1 cellular context compared by ENCODE assay signal in genomic region chr16:75267631-75268264, GRCh38.
TF ChIP-seq lines count a peak whose summit lies in the region.

No MANE protein-coding gene starts in this region.

TF ChIP-seq in HepG2, 621 proteins besides CTCF, POLR2A, EP300 and RAD21 (continued from another document and continues in another):
- no peak for TF ChIP-seq SP2 (CRISPR knock-in tag; IDR thresholded peaks at IDR 0.05)
- TF ChIP-seq JUNB (CRISPR knock-in tag; IDR thresholded peaks at IDR 0.05; ENCODE audit: borderline replicate concordance), result no peak
- no peak for TF ChIP-seq ZNF468 (CRISPR knock-in tag; IDR thresholded peaks at IDR 0.05)
- TF ChIP-seq ZNF264 (CRISPR knock-in tag; IDR thresholded peaks at IDR 0.05), result no peak
- TF ChIP-seq TCF12 (IDR thresholded peaks at IDR 0.05), result no peak
- TF ChIP-seq TCF12 (CRISPR knock-in tag; IDR thresholded peaks at IDR 0.05), result no peak
- no peak for TF ChIP-seq FOXA1 (IDR thresholded peaks at IDR 0.05)
- no peak for TF ChIP-seq FOXA1 (CRISPR knock-in tag; IDR thresholded peaks at IDR 0.05)
- no peak for TF ChIP-seq ZNF383 (CRISPR knock-in tag; IDR thresholded peaks at IDR 0.05; ENCODE audit: borderline replicate concordance)
- no peak for TF ChIP-seq NFIB (CRISPR knock-in tag; IDR thresholded peaks at IDR 0.05; ENCODE audit: borderline replicate concordance)
- TF ChIP-seq, protein P1, sequence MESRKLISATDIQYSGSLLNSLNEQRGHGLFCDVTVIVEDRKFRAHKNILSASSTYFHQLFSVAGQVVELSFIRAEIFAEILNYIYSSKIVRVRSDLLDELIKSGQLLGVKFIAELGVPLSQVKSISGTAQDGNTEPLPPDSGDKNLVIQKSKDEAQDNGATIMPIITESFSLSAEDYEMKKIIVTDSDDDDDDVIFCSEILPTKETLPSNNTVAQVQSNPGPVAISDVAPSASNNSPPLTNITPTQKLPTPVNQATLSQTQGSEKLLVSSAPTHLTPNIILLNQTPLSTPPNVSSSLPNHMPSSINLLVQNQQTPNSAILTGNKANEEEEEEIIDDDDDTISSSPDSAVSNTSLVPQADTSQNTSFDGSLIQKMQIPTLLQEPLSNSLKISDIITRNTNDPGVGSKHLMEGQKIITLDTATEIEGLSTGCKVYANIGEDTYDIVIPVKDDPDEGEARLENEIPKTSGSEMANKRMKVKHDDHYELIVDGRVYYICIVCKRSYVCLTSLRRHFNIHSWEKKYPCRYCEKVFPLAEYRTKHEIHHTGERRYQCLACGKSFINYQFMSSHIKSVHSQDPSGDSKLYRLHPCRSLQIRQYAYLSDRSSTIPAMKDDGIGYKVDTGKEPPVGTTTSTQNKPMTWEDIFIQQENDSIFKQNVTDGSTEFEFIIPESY (CRISPR knock-in tag; IDR thresholded peaks at IDR 0.05), result no peak
- no peak for TF ChIP-seq ZBTB8A (CRISPR knock-in tag; IDR thresholded peaks at IDR 0.05; ENCODE audit: borderline replicate concordance, low read depth)
- no peak for TF ChIP-seq EEA1 (CRISPR knock-in tag; IDR thresholded peaks at IDR 0.05; ENCODE audit: borderline replicate concordance)
- no peak for TF ChIP-seq ZNF83 (CRISPR knock-in tag; IDR thresholded peaks at IDR 0.05; ENCODE audit: borderline replicate concordance)
- TF ChIP-seq, protein P2, sequence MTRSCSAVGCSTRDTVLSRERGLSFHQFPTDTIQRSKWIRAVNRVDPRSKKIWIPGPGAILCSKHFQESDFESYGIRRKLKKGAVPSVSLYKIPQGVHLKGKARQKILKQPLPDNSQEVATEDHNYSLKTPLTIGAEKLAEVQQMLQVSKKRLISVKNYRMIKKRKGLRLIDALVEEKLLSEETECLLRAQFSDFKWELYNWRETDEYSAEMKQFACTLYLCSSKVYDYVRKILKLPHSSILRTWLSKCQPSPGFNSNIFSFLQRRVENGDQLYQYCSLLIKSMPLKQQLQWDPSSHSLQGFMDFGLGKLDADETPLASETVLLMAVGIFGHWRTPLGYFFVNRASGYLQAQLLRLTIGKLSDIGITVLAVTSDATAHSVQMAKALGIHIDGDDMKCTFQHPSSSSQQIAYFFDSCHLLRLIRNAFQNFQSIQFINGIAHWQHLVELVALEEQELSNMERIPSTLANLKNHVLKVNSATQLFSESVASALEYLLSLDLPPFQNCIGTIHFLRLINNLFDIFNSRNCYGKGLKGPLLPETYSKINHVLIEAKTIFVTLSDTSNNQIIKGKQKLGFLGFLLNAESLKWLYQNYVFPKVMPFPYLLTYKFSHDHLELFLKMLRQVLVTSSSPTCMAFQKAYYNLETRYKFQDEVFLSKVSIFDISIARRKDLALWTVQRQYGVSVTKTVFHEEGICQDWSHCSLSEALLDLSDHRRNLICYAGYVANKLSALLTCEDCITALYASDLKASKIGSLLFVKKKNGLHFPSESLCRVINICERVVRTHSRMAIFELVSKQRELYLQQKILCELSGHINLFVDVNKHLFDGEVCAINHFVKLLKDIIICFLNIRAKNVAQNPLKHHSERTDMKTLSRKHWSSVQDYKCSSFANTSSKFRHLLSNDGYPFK (CRISPR knock-in tag; IDR thresholded peaks at IDR 0.05; ENCODE audit: borderline replicate concordance), result no peak
- TF ChIP-seq ZSCAN31 (CRISPR knock-in tag; IDR thresholded peaks at IDR 0.05; ENCODE audit: low read depth), result 0 out of 2 replicates have a peak, but pooled peaks have one; percentile 33
- TF ChIP-seq KAT2B (IDR thresholded peaks at IDR 0.05; ENCODE audit: borderline replicate concordance, low read depth, low read length), result no peak
- TF ChIP-seq ZNF670 (CRISPR knock-in tag; IDR thresholded peaks at IDR 0.05; ENCODE audit: borderline replicate concordance), result no peak
- TF ChIP-seq ZSCAN20 (CRISPR knock-in tag; IDR thresholded peaks at IDR 0.05; ENCODE audit: borderline replicate concordance), result no peak
- TF ChIP-seq SNAI1 (CRISPR knock-in tag; IDR thresholded peaks at IDR 0.05; ENCODE audit: borderline replicate concordance), result no peak
- TF ChIP-seq U2AF2 (IDR thresholded peaks at IDR 0.05; ENCODE audit: low read depth, low read length), result no peak
- TF ChIP-seq ZNF326 (CRISPR knock-in tag; IDR thresholded peaks at IDR 0.05; ENCODE audit: borderline replicate concordance), result no peak
- TF ChIP-seq ZNF574 (CRISPR knock-in tag; IDR thresholded peaks at IDR 0.05), result 0 out of 2 replicates have a peak, but pooled peaks have one; percentile 38
- TF ChIP-seq, protein P3, sequence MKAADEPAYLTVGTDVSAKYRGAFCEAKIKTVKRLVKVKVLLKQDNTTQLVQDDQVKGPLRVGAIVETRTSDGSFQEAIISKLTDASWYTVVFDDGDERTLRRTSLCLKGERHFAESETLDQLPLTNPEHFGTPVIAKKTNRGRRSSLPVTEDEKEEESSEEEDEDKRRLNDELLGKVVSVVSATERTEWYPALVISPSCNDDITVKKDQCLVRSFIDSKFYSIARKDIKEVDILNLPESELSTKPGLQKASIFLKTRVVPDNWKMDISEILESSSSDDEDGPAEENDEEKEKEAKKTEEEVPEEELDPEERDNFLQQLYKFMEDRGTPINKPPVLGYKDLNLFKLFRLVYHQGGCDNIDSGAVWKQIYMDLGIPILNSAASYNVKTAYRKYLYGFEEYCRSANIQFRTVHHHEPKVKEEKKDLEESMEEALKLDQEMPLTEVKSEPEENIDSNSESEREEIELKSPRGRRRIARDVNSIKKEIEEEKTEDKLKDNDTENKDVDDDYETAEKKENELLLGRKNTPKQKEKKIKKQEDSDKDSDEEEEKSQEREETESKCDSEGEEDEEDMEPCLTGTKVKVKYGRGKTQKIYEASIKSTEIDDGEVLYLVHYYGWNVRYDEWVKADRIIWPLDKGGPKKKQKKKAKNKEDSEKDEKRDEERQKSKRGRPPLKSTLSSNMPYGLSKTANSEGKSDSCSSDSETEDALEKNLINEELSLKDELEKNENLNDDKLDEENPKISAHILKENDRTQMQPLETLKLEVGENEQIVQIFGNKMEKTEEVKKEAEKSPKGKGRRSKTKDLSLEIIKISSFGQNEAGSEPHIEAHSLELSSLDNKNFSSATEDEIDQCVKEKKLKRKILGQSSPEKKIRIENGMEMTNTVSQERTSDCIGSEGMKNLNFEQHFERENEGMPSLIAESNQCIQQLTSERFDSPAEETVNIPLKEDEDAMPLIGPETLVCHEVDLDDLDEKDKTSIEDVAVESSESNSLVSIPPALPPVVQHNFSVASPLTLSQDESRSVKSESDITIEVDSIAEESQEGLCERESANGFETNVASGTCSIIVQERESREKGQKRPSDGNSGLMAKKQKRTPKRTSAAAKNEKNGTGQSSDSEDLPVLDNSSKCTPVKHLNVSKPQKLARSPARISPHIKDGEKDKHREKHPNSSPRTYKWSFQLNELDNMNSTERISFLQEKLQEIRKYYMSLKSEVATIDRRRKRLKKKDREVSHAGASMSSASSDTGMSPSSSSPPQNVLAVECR (CRISPR knock-in tag; IDR thresholded peaks at IDR 0.05; ENCODE audit: borderline replicate concordance), result peak; percentile 35; the same call in 1 of the 2 replicates
- TF ChIP-seq ZBTB20 (CRISPR knock-in tag; IDR thresholded peaks at IDR 0.05; ENCODE audit: borderline replicate concordance, low read depth), result no peak
- no peak for TF ChIP-seq HIVEP1 (CRISPR knock-in tag; IDR thresholded peaks at IDR 0.05)
- peak; percentile 37; the same call in 1 of the 2 replicates for TF ChIP-seq ZBTB7B (CRISPR knock-in tag; IDR thresholded peaks at IDR 0.05)
- no peak for TF ChIP-seq ZMAT3 (CRISPR knock-in tag; conservative IDR thresholded peaks at IDR 0.05)
- no peak for TF ChIP-seq REL (CRISPR knock-in tag; conservative IDR thresholded peaks at IDR 0.05)
- TF ChIP-seq MAZ (IDR thresholded peaks at IDR 0.05; ENCODE audit: borderline replicate concordance, low read depth, low read length), result no peak
- no peak for TF ChIP-seq MAZ (CRISPR knock-in tag; IDR thresholded peaks at IDR 0.05; ENCODE audit: low read depth)
- no peak for TF ChIP-seq SNRNP70 (IDR thresholded peaks at IDR 0.05; ENCODE audit: low read depth, low read length)
- no peak for TF ChIP-seq ZNF569 (CRISPR knock-in tag; IDR thresholded peaks at IDR 0.05; ENCODE audit: borderline replicate concordance)
- TF ChIP-seq REXO4 (CRISPR knock-in tag; IDR thresholded peaks at IDR 0.05; ENCODE audit: borderline replicate concordance), result no peak
- TF ChIP-seq, protein P4, sequence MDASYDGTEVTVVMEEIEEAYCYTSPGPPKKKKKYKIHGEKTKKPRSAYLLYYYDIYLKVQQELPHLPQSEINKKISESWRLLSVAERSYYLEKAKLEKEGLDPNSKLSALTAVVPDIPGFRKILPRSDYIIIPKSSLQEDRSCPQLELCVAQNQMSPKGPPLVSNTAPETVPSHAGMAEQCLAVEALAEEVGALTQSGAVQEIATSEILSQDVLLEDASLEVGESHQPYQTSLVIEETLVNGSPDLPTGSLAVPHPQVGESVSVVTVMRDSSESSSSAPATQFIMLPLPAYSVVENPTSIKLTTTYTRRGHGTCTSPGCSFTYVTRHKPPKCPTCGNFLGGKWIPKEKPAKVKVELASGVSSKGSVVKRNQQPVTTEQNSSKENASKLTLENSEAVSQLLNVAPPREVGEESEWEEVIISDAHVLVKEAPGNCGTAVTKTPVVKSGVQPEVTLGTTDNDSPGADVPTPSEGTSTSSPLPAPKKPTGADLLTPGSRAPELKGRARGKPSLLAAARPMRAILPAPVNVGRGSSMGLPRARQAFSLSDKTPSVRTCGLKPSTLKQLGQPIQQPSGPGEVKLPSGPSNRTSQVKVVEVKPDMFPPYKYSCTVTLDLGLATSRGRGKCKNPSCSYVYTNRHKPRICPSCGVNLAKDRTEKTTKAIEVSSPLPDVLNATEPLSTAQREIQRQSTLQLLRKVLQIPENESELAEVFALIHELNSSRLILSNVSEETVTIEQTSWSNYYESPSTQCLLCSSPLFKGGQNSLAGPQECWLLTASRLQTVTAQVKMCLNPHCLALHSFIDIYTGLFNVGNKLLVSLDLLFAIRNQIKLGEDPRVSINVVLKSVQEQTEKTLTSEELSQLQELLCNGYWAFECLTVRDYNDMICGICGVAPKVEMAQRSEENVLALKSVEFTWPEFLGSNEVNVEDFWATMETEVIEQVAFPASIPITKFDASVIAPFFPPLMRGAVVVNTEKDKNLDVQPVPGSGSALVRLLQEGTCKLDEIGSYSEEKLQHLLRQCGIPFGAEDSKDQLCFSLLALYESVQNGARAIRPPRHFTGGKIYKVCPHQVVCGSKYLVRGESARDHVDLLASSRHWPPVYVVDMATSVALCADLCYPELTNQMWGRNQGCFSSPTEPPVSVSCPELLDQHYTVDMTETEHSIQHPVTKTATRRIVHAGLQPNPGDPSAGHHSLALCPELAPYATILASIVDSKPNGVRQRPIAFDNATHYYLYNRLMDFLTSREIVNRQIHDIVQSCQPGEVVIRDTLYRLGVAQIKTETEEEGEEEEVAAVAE (CRISPR knock-in tag; IDR thresholded peaks at IDR 0.05; ENCODE audit: borderline replicate concordance), result no peak
- TF ChIP-seq KLF16 (CRISPR knock-in tag; IDR thresholded peaks at IDR 0.05), result no peak
- TF ChIP-seq, protein P5, sequence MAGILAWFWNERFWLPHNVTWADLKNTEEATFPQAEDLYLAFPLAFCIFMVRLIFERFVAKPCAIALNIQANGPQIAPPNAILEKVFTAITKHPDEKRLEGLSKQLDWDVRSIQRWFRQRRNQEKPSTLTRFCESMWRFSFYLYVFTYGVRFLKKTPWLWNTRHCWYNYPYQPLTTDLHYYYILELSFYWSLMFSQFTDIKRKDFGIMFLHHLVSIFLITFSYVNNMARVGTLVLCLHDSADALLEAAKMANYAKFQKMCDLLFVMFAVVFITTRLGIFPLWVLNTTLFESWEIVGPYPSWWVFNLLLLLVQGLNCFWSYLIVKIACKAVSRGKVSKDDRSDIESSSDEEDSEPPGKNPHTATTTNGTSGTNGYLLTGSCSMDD (CRISPR knock-in tag; IDR thresholded peaks at IDR 0.05), result no peak
- peak; percentile 81 for TF ChIP-seq XRCC5 (optimal IDR thresholded peaks at IDR 0.05; ENCODE audit: low read length)
- TF ChIP-seq, protein P6, sequence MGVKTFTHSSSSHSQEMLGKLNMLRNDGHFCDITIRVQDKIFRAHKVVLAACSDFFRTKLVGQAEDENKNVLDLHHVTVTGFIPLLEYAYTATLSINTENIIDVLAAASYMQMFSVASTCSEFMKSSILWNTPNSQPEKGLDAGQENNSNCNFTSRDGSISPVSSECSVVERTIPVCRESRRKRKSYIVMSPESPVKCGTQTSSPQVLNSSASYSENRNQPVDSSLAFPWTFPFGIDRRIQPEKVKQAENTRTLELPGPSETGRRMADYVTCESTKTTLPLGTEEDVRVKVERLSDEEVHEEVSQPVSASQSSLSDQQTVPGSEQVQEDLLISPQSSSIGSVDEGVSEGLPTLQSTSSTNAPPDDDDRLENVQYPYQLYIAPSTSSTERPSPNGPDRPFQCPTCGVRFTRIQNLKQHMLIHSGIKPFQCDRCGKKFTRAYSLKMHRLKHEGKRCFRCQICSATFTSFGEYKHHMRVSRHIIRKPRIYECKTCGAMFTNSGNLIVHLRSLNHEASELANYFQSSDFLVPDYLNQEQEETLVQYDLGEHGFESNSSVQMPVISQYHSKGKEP (CRISPR knock-in tag; IDR thresholded peaks at IDR 0.05), result no peak
- TF ChIP-seq FOXO1 (CRISPR knock-in tag; IDR thresholded peaks at IDR 0.05), result no peak
- TF ChIP-seq, protein P7, sequence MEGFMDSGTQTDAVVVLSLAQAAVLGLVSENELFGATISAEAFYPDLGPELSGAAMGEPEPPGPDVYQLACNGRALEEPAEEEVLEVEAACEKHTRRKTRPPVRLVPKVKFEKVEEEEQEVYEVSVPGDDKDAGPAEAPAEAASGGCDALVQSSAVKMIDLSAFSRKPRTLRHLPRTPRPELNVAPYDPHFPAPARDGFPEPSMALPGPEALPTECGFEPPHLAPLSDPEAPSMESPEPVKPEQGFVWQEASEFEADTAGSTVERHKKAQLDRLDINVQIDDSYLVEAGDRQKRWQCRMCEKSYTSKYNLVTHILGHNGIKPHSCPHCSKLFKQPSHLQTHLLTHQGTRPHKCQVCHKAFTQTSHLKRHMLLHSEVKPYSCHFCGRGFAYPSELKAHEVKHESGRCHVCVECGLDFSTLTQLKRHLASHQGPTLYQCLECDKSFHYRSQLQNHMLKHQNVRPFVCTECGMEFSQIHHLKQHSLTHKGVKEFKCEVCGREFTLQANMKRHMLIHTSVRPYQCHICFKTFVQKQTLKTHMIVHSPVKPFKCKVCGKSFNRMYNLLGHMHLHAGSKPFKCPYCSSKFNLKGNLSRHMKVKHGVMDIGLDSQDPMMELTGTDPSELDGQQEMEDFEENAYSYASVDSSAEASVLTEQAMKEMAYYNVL (CRISPR knock-in tag; IDR thresholded peaks at IDR 0.05; ENCODE audit: borderline replicate concordance), result no peak
- TF ChIP-seq ZNF816 (CRISPR knock-in tag; IDR thresholded peaks at IDR 0.05; ENCODE audit: borderline replicate concordance), result no peak
